Comparison of ENCODE assay signal across 25 cellular contexts in the genomic region with DNA sequence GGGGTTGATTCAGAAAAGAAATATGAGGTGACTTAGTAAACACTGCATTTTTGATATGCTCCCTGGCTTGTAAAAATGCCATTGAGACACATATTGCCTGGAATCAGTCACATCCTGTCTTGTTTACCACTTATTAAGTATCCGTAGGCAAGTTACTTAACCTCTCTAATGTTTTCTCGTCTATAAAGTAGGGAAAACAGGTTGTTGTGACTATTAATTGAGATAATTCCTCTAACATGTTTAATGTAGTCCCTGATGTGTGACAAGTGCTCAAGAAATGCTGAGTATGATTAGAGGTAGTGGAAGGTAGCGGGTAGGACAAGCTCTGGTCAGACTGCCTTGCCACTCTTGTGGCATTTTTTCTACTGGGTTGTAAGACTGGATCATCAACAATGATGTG.
DNase-seq lines count a peak whose midpoint lies in the region; ATAC-seq and TF ChIP-seq lines count a peak whose summit lies in the region.
"Had no signal": no experiment of that assay in that cellular context is flagged by ENCODE, and none has a peak within 500 bp of the region (broad histone marks: within the 10 kb centered on the region; RNA-seq: fewer than 3 reads in every experiment).

No MANE protein-coding gene starts in this region.

- peak; percentile 40; the same call in 1 of the 3 replicates for ATAC-seq in RWPE2 (ENCODE audit: low read depth)
- no peak for ATAC-seq in GM18502 (IDR thresholded peaks at IDR 0.05; ENCODE audit: poor library complexity, unreplicated experiment)
- no peak for ATAC-seq in HG02798 (IDR thresholded peaks at IDR 0.05; ENCODE audit: poor library complexity, unreplicated experiment)
- ATAC-seq: activated naive CD4-positive, alpha-beta T cell treated with anti-CD3 and anti-CD28 coated beads, Interleukin-2, amount 50 U/mL, for 72 hours; activated T-cell treated with anti-CD3 and anti-CD28 coated beads, Interleukin-2, amount 50 U/mL, for 4 hours; GM12878; natural killer cell; stimulated activated effector memory CD8-positive, alpha-beta T cell treated with anti-CD3 and anti-CD28 coated beads, Interleukin-12 subunit alpha, Interleukin-12 subunit beta, amount 100 ng/mL, for 72 hours had no signal

- H3K27ac ChIP-seq in RWPE2 (ENCODE audit: poor library complexity, severe bottlenecking) = peak overlapping the region; percentile 47
- H3K27ac ChIP-seq: 22Rv1, spleen had no signal

- H3K9me3 ChIP-seq in RWPE2 (ENCODE audit: severe bottlenecking) = no peaks in the 10 kb centered on the region

- no peak overlapping the region for H3K4me3 ChIP-seq in RWPE2 (ENCODE audit: severe bottlenecking)
- H3K4me3 ChIP-seq in foreskin fibroblast (ENCODE audit: low read depth in 1 of 2, low read length in 2 of 2) = no peak overlapping the region
- H3K4me3 ChIP-seq: GM12878, lung, MG63, spleen had no signal

- H3K4me1 ChIP-seq in RWPE2 (ENCODE audit: insufficient read depth, poor library complexity, severe bottlenecking) = peaks cover 19% of the 10 kb centered on the region

- TF ChIP-seq CTCF in RWPE2 (IDR thresholded peaks at IDR 0.05; ENCODE audit: poor library complexity, severe bottlenecking) (no peak), foreskin fibroblast (IDR thresholded peaks at IDR 0.05; ENCODE audit: low read depth, low read length) (no peak)

- H3K36me3 ChIP-seq in RWPE2 (ENCODE audit: low read depth) = no peaks in the 10 kb centered on the region
- H3K36me3 ChIP-seq: brain microvascular endothelial cell, MG63, spleen had no signal

- H3K27me3 ChIP-seq in RWPE2 (ENCODE audit: insufficient read depth, poor library complexity, severe bottlenecking) = no peaks in the 10 kb centered on the region
- H3K27me3 ChIP-seq: brain microvascular endothelial cell, MG63, spleen had no signal

- DNase-seq in DMS53 (lab: John Stamatoyannopoulos, UW) (peak; percentile 19), DMS53 treated with DMSO at 0.1 percent for 48 hours (lab: John Stamatoyannopoulos, UW; ENCODE audit: unreplicated experiment) (no peak), RWPE2 (ENCODE audit: low spot score) (no peak), foreskin fibroblast (peak; percentile 61 to 73), HUDEP-2 (lab: John Stamatoyannopoulos, UW; ENCODE audit: unreplicated experiment in 76 of 76) (no peak)
- no peak for DNase-seq in activated CD4-positive, alpha-beta T cell treated with anti-CD3 and anti-CD28 coated beads for 48 hours
- DNase-seq: activated CD4-positive, alpha-beta memory T cell treated with anti-CD3 and anti-CD28 coated beads, Interleukin-2, amount 10 ng/mL, durations not matched to agents 7 days and 5 days; activated T-cell treated with anti-CD3 and anti-CD28 coated beads, Interleukin-2, amount 50 U/mL, for 4 hours; brain microvascular endothelial cell; CD4-positive, alpha-beta memory T cell; foreskin melanocyte; GOT3; MG63; natural killer cell; NCI-H187 treated with DMSO at 0.1 percent for 48 hours; NCI-H510A; posterior cingulate gyrus; spleen had no signal

Comparison
In these comparisons a context has a peak if more than half of its experiments do, and no peak if none do; other contexts are left out.
1. DNase-seq: peak in DMS53 (single experiment) and foreskin fibroblast (2 of 2); none in DMS53 treated with DMSO at 0.1 percent for 48 hours (single experiment), RWPE2 (single experiment), activated CD4-positive, alpha-beta T cell treated with anti-CD3 and anti-CD28 coated beads for 48 hours (single experiment) and HUDEP-2 (0 of 76).